Comparison of ENCODE assay signal across 9 cellular contexts in the genomic region with DNA sequence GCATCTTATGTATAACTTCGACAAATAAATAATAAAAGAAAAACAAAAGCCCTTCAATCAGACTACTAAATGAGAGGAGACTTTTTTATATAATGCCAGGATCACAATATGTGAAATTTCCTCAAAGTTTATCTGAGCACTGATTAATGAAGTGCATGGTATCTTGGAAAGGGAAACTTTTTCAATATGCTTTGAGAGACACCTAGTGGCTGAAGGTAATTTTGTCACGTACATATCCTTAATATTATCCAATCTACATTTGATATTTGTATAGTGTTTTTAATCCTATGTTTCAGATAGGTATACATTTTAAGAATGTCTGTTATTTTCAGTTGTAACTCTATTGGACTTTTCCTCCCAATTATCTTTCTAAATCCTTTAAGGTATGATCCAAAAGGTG.
DNase-seq lines count a peak whose midpoint lies in the region; ATAC-seq, FAIRE-seq and TF ChIP-seq lines count a peak whose summit lies in the region.
"Had no signal": no experiment of that assay in that cellular context is flagged by ENCODE, and none has a peak within 500 bp of the region (broad histone marks: within the 10 kb centered on the region; RNA-seq: fewer than 3 reads in every experiment).

No MANE protein-coding gene starts in this region.

- no peak overlapping the region for H3K27ac Mint-ChIP-seq in glutamatergic neuron (ENCODE audit: unreplicated experiment)
- no peak overlapping the region for H3K27ac Mint-ChIP-seq in activated naive CD8-positive, alpha-beta T cell treated with anti-CD3 and anti-CD28 coated beads for 36 hours

- H3K4me1 Mint-ChIP-seq in glutamatergic neuron (ENCODE audit: low read depth, unreplicated experiment), result no peaks in the 10 kb centered on the region
- H3K4me1 Mint-ChIP-seq in activated naive CD8-positive, alpha-beta T cell treated with anti-CD3 and anti-CD28 coated beads for 36 hours, result no peaks in the 10 kb centered on the region

- TF ChIP-seq CTCF in glutamatergic neuron (IDR thresholded peaks at IDR 0.05; ENCODE audit: partially characterized antibody, unreplicated experiment), result peak; percentile 32

- H3K36me3 Mint-ChIP-seq in glutamatergic neuron (ENCODE audit: unreplicated experiment), result no peaks in the 10 kb centered on the region
- H3K36me3 Mint-ChIP-seq in activated naive CD8-positive, alpha-beta T cell treated with anti-CD3 and anti-CD28 coated beads for 36 hours, result no peaks in the 10 kb centered on the region

- no peak overlapping the region for H3K4me3 Mint-ChIP-seq in glutamatergic neuron (ENCODE audit: unreplicated experiment)
- no peak overlapping the region for H3K4me3 Mint-ChIP-seq in activated naive CD8-positive, alpha-beta T cell treated with anti-CD3 and anti-CD28 coated beads for 36 hours

- DNase-seq in SK-MEL-5 (ENCODE audit: low read depth, low spot score) (peak; percentile 46), glutamatergic neuron (no peak)
- no peak for DNase-seq in activated CD8-positive, alpha-beta memory T cell treated with anti-CD3 and anti-CD28 coated beads, Interleukin-2, amount 50 U/mL, for 4 hours
- DNase-seq in activated CD4-positive, alpha-beta T cell treated with anti-CD3 and anti-CD28 coated beads, Interleukin-2, amount 50 U/mL, for 4 hours, result no peak
- DNase-seq in activated naive CD8-positive, alpha-beta T cell treated with anti-CD3 and anti-CD28 coated beads for 36 hours, result no peak
- DNase-seq: NCI-H2029 treated with DMSO at 0.1 percent for 48 hours had no signal

- peak; percentile 98 for FAIRE-seq in A204.1 (lab: Jason Lieb, UNC)

- no peaks in the 10 kb centered on the region for H3K27me3 Mint-ChIP-seq in glutamatergic neuron (ENCODE audit: unreplicated experiment)
- no peaks in the 10 kb centered on the region for H3K27me3 Mint-ChIP-seq in activated naive CD8-positive, alpha-beta T cell treated with anti-CD3 and anti-CD28 coated beads for 36 hours

- in situ Hi-C loops in SK-MEL-5 (cut with HindIII; ENCODE audit: low pct_unique_long_range_greater_than_20kb, low sequenced_read_pairs), result no loop called here

- ATAC-seq in GM21786 (IDR thresholded peaks at IDR 0.05; ENCODE audit: unreplicated experiment), result peak; percentile 74
- no peak for ATAC-seq in GM18873 (IDR thresholded peaks at IDR 0.05; ENCODE audit: low FRiP score, unreplicated experiment)

- no peaks in the 10 kb centered on the region for H3K9me3 Mint-ChIP-seq in glutamatergic neuron (ENCODE audit: unreplicated experiment)
- H3K9me3 Mint-ChIP-seq in activated naive CD8-positive, alpha-beta T cell treated with anti-CD3 and anti-CD28 coated beads for 36 hours, result no peaks in the 10 kb centered on the region
